ENCODE assay signal across 8 cellular contexts in the genomic region with DNA sequence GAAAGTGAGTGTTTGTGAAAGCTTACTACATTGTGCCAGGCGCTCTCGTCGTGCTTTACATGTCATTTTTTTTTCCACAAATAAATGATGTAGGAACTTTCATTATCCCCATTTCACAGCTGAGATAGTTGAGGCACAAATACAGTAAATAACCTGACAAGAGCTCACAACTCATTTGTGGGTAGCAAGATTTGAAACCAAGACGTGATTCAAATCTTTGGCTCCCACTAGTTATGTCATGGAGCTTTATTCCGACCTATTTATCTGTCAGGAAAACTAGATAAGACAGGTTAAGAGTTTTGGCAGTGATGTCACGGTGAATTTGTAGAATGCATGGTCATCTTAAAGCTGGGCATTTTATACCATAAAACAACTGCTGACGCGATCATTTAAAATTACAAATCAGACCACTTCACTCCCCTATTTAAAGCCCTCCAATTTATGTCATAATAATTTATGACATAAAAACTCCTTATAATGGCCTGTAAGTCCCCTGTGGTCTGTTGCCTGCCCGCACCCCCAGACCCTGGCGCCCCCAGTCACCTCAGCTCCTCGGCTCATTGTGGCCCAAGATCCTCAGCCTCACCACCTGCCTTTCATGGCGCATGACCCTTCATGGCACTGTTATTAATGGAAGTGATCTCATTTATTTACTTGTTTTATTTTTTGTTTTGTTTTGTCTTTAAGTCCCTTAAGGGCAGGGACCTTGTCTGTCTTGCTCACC. TPM values are rescaled to one million over a fixed set of nuclear protein-coding genes. Genes with fewer than 3 reads are reported as not detected.
DNase-seq lines count a peak whose midpoint lies in the region; ATAC-seq, FAIRE-seq and TF ChIP-seq lines count a peak whose summit lies in the region.

No MANE protein-coding gene starts in this region.

- 17% methylated on average over 12 of the region's 12 CpGs for WGBS in HepG2 (ENCODE audit: low lambda C conversion rate)

- H3K27me3 ChIP-seq in HCT116 (ENCODE audit: insufficient read depth, low read length) (no peaks in the 10 kb centered on the region), adipocyte (replicated peaks; ENCODE audit: control insufficient read depth, insufficient read depth, low read length) (no peaks in the 10 kb centered on the region), HepG2 (ENCODE audit: control insufficient read depth in 1 of 2, insufficient read depth in 2 of 2, low read length in 2 of 2) (no peaks in the 10 kb centered on the region), upper lobe of right lung (no peaks in the 10 kb centered on the region)

- TF ChIP-seq CTCF in C4-2B (conservative IDR thresholded peaks at IDR 0.05): no peak
- TF ChIP-seq CTCF in HCT116 (IDR thresholded peaks at IDR 0.05 in 2 of 3, conservative IDR thresholded peaks at IDR 0.05 in 1 of 3; ENCODE audit: borderline replicate concordance in 1 of 3, insufficient read depth in 1 of 3, low read depth in 2 of 3, low read length in 2 of 3): no peak
- TF ChIP-seq CTCF in HepG2 (CRISPR knock-in tag; IDR thresholded peaks at IDR 0.05): no peak
- TF ChIP-seq CTCF in upper lobe of right lung (IDR thresholded peaks at IDR 0.05): no peak

- H3K79me2 ChIP-seq in HCT116 (ENCODE audit: insufficient read depth, low read length) (peaks cover 43% of the 10 kb centered on the region), HepG2 (ENCODE audit: insufficient read depth, low read length) (peaks cover 38% of the 10 kb centered on the region)

- H3K4me3 ChIP-seq in HCT116 (replicated peaks in 1 of 2; ENCODE audit: low read depth in 1 of 2, low read length in 2 of 2) (peak overlapping the region; percentile 70 to 85), adipocyte (ENCODE audit: low read length) (peak overlapping the region; percentile 94), HepG2 (replicated peaks in 1 of 3; ENCODE audit: insufficient read depth in 1 of 3, low read depth in 2 of 3, low read length in 3 of 3) (peak overlapping the region; percentile 91 to 93 (median 92)), upper lobe of right lung (peak overlapping the region; percentile 96)

- no peak for TF ChIP-seq POLR2A in HCT116 (IDR thresholded peaks at IDR 0.05; ENCODE audit: borderline replicate concordance, extremely low read depth, insufficient read depth, insufficient read length)
- no peak for TF ChIP-seq POLR2A in HepG2 (IDR thresholded peaks at IDR 0.05; ENCODE audit: insufficient read depth in 1 of 2, low read depth in 2 of 2, low read length in 2 of 2)

- H3K4me2 ChIP-seq in HCT116 (ENCODE audit: low read length) (peak overlapping the region; percentile 77), HepG2 (ENCODE audit: low read depth, low read length) (peak overlapping the region; percentile 88)

- DNase-seq in HCT116 (ENCODE audit: low read depth, low spot score): no peak
- DNase-seq in adipocyte (ENCODE audit: low read depth): no peak
- DNase-seq in HepG2 (ENCODE audit: low spot score): no peak
- DNase-seq in upper lobe of right lung: no peak
- no peak for DNase-seq in NCI-H2107 treated with DMSO at 0.1 percent for 48 hours (lab: John Stamatoyannopoulos, UW; ENCODE audit: unreplicated experiment)
- DNase-seq in mucosa of gallbladder (ENCODE audit: low spot score): no peak
- DNase-seq in stimulated activated CD4-positive, alpha-beta T cell treated with anti-CD3 and anti-CD28 coated beads, Interleukin-12 subunit alpha, Interleukin-12 subunit beta, amount 100 ng/mL, for 4 hours: no peak

- in situ Hi-C loops in HepG2 (cut with HindIII; ENCODE audit: extremely low pct_ligation_motif_present, low pct_unique_long_range_greater_than_20kb): no loop called here

- H3K27ac ChIP-seq in C4-2B (peak overlapping the region; percentile 94), HCT116 (ENCODE audit: low read depth, low read length) (peak overlapping the region; percentile 0; the same call in 1 of the 2 replicates), HepG2 (ENCODE audit: extremely low read length, insufficient read depth, low read length) (peak overlapping the region; percentile 98), upper lobe of right lung (peak overlapping the region; percentile 100)

- RAD21 ChIA-PET in HCT116 (lab: Charles Lee; ENCODE audit: low non-redundant PET in 1 of 2, low total read pairs in 2 of 2, uncharacterized antibody in 2 of 2, unreplicated experiment in 2 of 2): no interaction called here

- intact Hi-C loops in HCT116 (cut with micrococcal nuclease) (loop anchor here (5.0 to 10.0 kb wide), 3 partner anchors 53 to 480 kb away; a partner anchor contains a TSS), HepG2 (cut with micrococcal nuclease; ENCODE audit: unreplicated experiment) (loop anchor here (1.0 to 2.0 kb wide), 3 partner anchors 10 to 105 kb away; a partner anchor contains a TSS), upper lobe of right lung (cut with DNase I) (loop anchor here (10.0 kb wide), 1 partner anchor 110 kb away; no protein-coding TSS in a partner anchor)

- TF ChIP-seq RAD21 in HCT116 (IDR thresholded peaks at IDR 0.05; ENCODE audit: low read depth) (no peak), HepG2 (CRISPR knock-in tag; IDR thresholded peaks at IDR 0.05) (no peak)

- CTCF ChIA-PET in HCT116 (lab: Charles Lee): interaction anchor here (1.9 kb wide), 1 partner anchor 10 kb away, joined by 7 read pairs; no protein-coding TSS in a partner anchor
- CTCF ChIA-PET in HepG2 (lab: Yijun Ruan, JAX; ENCODE audit: low intra/inter-chr PET ratio, low total read pairs): interaction anchor here (1.1 kb wide), 1 partner anchor 10 kb away, joined by 3 read pairs; no protein-coding TSS in a partner anchor

- H2AFZ ChIP-seq in HCT116 (ENCODE audit: low read depth, low read length, poor library complexity, severe bottlenecking): peak overlapping the region; percentile 28
- peak overlapping the region; percentile 32 for H2AFZ ChIP-seq in HepG2 (ENCODE audit: low read length)

- BruUV-seq in HCT116 (replicated peaks; lab: Mats Ljungman, UMichigan) (no TSS peak), HepG2 (replicated peaks; lab: Mats Ljungman, UMichigan) (TSS peak; percentile 76)

- no peak for FAIRE-seq in HepG2 (lab: Jason Lieb, UNC)

- TF ChIP-seq EP300 in HepG2 (IDR thresholded peaks at IDR 0.05; ENCODE audit: low read depth in 2 of 2, low read length in 2 of 2): no peak
- TF ChIP-seq EP300 in HepG2 (CRISPR knock-in tag; IDR thresholded peaks at IDR 0.05; ENCODE audit: borderline replicate concordance): no peak

- H3K4me1 ChIP-seq in HCT116 (ENCODE audit: control insufficient read depth in 1 of 2, insufficient read depth in 2 of 2, low read length in 2 of 2) (peaks cover 11 to 16% of the 10 kb centered on the region in 2 experiments; a peak in 3 of 4 replicates), adipocyte (ENCODE audit: control insufficient read depth, insufficient read depth, low read length) (peaks cover 23% of the 10 kb centered on the region), HepG2 (ENCODE audit: insufficient read depth, low read length) (peaks cover 49% of the 10 kb centered on the region), upper lobe of right lung (peaks cover 23% of the 10 kb centered on the region)

- H3K36me3 ChIP-seq in HCT116 (ENCODE audit: control insufficient read depth in 1 of 2, insufficient read depth in 2 of 2, low read length in 2 of 2) (peaks cover 4 to 9% of the 10 kb centered on the region in 2 experiments; a peak in 2 of 4 replicates), adipocyte (ENCODE audit: control insufficient read depth, insufficient read depth, low read length, severe bottlenecking) (peaks cover 9% of the 10 kb centered on the region), HepG2 (replicated peaks in 1 of 2; ENCODE audit: control insufficient read depth in 1 of 2, insufficient read depth in 2 of 2, low read length in 2 of 2) (peaks cover 7 to 9% of the 10 kb centered on the region in 2 experiments; a peak in 4 of 5 replicates), upper lobe of right lung (peaks cover 8% of the 10 kb centered on the region)

- no peaks in the 10 kb centered on the region for H3K9me2 ChIP-seq in HCT116 (ENCODE audit: insufficient read depth)

- H4K20me1 ChIP-seq in HCT116 (ENCODE audit: insufficient read depth): peaks cover 9% of the 10 kb centered on the region; the same call in 1 of the 2 replicates
- peaks cover 34% of the 10 kb centered on the region for H4K20me1 ChIP-seq in HepG2 (ENCODE audit: insufficient read depth, low read length)

- ATAC-seq in HCT116 (no peak), HepG2 (peak; percentile 3), upper lobe of right lung (no peak)

- H3K9ac ChIP-seq in HCT116 (ENCODE audit: low read length) (peak overlapping the region; percentile 87), adipocyte (ENCODE audit: low read length) (peak overlapping the region; percentile 98), HepG2 (ENCODE audit: insufficient read depth, low read depth, low read length) (peak overlapping the region; percentile 100)

- no peaks in the 10 kb centered on the region for H3K9me3 ChIP-seq in HCT116 (ENCODE audit: control insufficient read depth in 1 of 2, insufficient read depth in 1 of 2, low read depth in 1 of 2, low read length in 2 of 2)
- H3K9me3 ChIP-seq in adipocyte (ENCODE audit: control insufficient read depth, low read length): no peaks in the 10 kb centered on the region
- no peaks in the 10 kb centered on the region for H3K9me3 ChIP-seq in HepG2 (ENCODE audit: low read length)
- no peaks in the 10 kb centered on the region for H3K9me3 ChIP-seq in upper lobe of right lung

- POLR2A ChIA-PET in HCT116 (lab: Charles Lee) (interaction anchor here (1.5 kb wide), 1 partner anchor 10 kb away, joined by 5 read pairs; no protein-coding TSS in a partner anchor), HepG2 (lab: Yijun Ruan, JAX) (interaction anchor here (0.9 to 4.0 kb wide), 8 partner anchors 10 to 304 kb away, joined by 3 to 44 read pairs (median 9); a partner anchor contains a TSS)

RNA-seq across cellular contexts. Expression of a gene that starts 0.7 kb away (rescaled TPM):
- total RNA-seq in HCT116 (2021; ENCODE audit: unreplicated experiment) (54.7 TPM), HepG2 (2016; rRNA removed; fragmentation: Illumina TruSeq; extraction: Trizol) (41.1 and 79.4 TPM in 2 replicates), upper lobe of right lung (54.7 TPM), mucosa of gallbladder (53.1 TPM)
- polyA plus RNA-seq in HCT116 (2012): 14.1 and 17.0 TPM in 2 replicates
- total RNA-seq in HepG2 (2016; cell fraction: cytosol; rRNA removed; fragmentation: Illumina TruSeq; extraction: Trizol; ENCODE audit: low read depth): 3.0 and 3.5 TPM in 2 replicates
- total RNA-seq in HepG2 (2016; cell fraction: insoluble cytoplasmic fraction; rRNA removed; fragmentation: Illumina TruSeq; extraction: Trizol): 42.2 and 74.3 TPM in 2 replicates
- 14.5 and 17.5 TPM in 2 replicates for total RNA-seq in HepG2 (2016; cell fraction: membrane; rRNA removed; fragmentation: Illumina TruSeq; extraction: Trizol)
- 38.9 and 40.1 TPM in 2 replicates for total RNA-seq in HepG2 (2016; cell fraction: nucleus; rRNA removed; fragmentation: Illumina TruSeq; extraction: Trizol)
- polyA plus RNA-seq in HepG2 (2011; rRNA removed): 15.3 and 19.5 TPM in 2 replicates
- polyA plus RNA-seq in HepG2 (2011; cell fraction: cytosol; rRNA removed): 6.8 and 11.2 TPM in 2 replicates
- polyA plus RNA-seq in HepG2 (2011; cell fraction: nucleus; rRNA removed): 16.1 and 19.5 TPM in 2 replicates
- polyA plus RNA-seq in HepG2 (2012): 20.6 and 22.9 TPM in 2 replicates
- 1.2 and 1.3 TPM in 2 replicates for polyA plus RNA-seq in HepG2 (2016; cell fraction: cytosol; fragmentation: Illumina TruSeq; extraction: Trizol; ENCODE audit: low read depth)
- polyA plus RNA-seq in HepG2 (2016; cell fraction: insoluble cytoplasmic fraction; fragmentation: Illumina TruSeq; extraction: Trizol; ENCODE audit: low read depth): 47.3 and 52.5 TPM in 2 replicates
- 4.5 and 5.5 TPM in 2 replicates for polyA plus RNA-seq in HepG2 (2016; cell fraction: membrane; fragmentation: Illumina TruSeq; extraction: Trizol; ENCODE audit: low read depth)
- 35.4 and 37.7 TPM in 2 replicates for polyA plus RNA-seq in HepG2 (2016; cell fraction: nucleus; fragmentation: Illumina TruSeq; extraction: Trizol; ENCODE audit: insufficient read depth, low read depth)
- 21.1 and 37.0 TPM in 2 replicates for polyA minus RNA-seq in HepG2 (2011; rRNA and poly(A)+ RNA removed; ENCODE audit: low replicate concordance)
- polyA minus RNA-seq in HepG2 (2011; cell fraction: cytosol; rRNA and poly(A)+ RNA removed): 18.9 and 21.4 TPM in 2 replicates
- polyA minus RNA-seq in HepG2 (2011; cell fraction: nucleus; rRNA and poly(A)+ RNA removed): 58.4 and 65.5 TPM in 2 replicates

RNA-seq across cellular contexts. Expression of a gene that starts 32.2 kb away (rescaled TPM):
- total RNA-seq in HCT116 (2021; ENCODE audit: unreplicated experiment) (1.3 TPM), HepG2 (2016; rRNA removed; fragmentation: Illumina TruSeq; extraction: Trizol) (0.75 and 1.6 TPM in 2 replicates), upper lobe of right lung (3.1 TPM), mucosa of gallbladder (3.3 TPM)
- polyA plus RNA-seq in HCT116 (2012): 0.47 and 0.74 TPM in 2 replicates
- 0.18 and 0.40 TPM in 2 replicates for total RNA-seq in HepG2 (2016; cell fraction: cytosol; rRNA removed; fragmentation: Illumina TruSeq; extraction: Trizol; ENCODE audit: low read depth)
- total RNA-seq in HepG2 (2016; cell fraction: insoluble cytoplasmic fraction; rRNA removed; fragmentation: Illumina TruSeq; extraction: Trizol): 1.2 TPM in 2 replicates
- 0.69 and 0.93 TPM in 2 replicates for total RNA-seq in HepG2 (2016; cell fraction: membrane; rRNA removed; fragmentation: Illumina TruSeq; extraction: Trizol)
- total RNA-seq in HepG2 (2016; cell fraction: nucleus; rRNA removed; fragmentation: Illumina TruSeq; extraction: Trizol): 0.78 and 1.1 TPM in 2 replicates
- 0.25 and 0.47 TPM in 2 replicates for polyA plus RNA-seq in HepG2 (2011; rRNA removed)
- 0.17 and 0.27 TPM in 2 replicates for polyA plus RNA-seq in HepG2 (2011; cell fraction: cytosol; rRNA removed)
- 0.31 and 0.80 TPM in 2 replicates for polyA plus RNA-seq in HepG2 (2011; cell fraction: nucleus; rRNA removed)
- polyA plus RNA-seq in HepG2 (2012): 0.39 and 0.67 TPM in 2 replicates
- 0.05 and 0.12 TPM in 2 replicates for polyA plus RNA-seq in HepG2 (2016; cell fraction: cytosol; fragmentation: Illumina TruSeq; extraction: Trizol; ENCODE audit: low read depth)
- 1.0 and 1.3 TPM in 2 replicates for polyA plus RNA-seq in HepG2 (2016; cell fraction: insoluble cytoplasmic fraction; fragmentation: Illumina TruSeq; extraction: Trizol; ENCODE audit: low read depth)
- polyA plus RNA-seq in HepG2 (2016; cell fraction: membrane; fragmentation: Illumina TruSeq; extraction: Trizol; ENCODE audit: low read depth): 0.16 and 0.18 TPM in 2 replicates
- polyA plus RNA-seq in HepG2 (2016; cell fraction: nucleus; fragmentation: Illumina TruSeq; extraction: Trizol; ENCODE audit: insufficient read depth, low read depth): 1.2 and 2.7 TPM in 2 replicates
- 0.54 TPM in 1 of 2 replicates, not detected in the other for polyA minus RNA-seq in HepG2 (2011; rRNA and poly(A)+ RNA removed; ENCODE audit: low replicate concordance)
- polyA minus RNA-seq in HepG2 (2011; cell fraction: cytosol; rRNA and poly(A)+ RNA removed): 0.20 TPM in 1 of 2 replicates, not detected in the other
- 1.0 and 1.7 TPM in 2 replicates for polyA minus RNA-seq in HepG2 (2011; cell fraction: nucleus; rRNA and poly(A)+ RNA removed)

RNA-seq across cellular contexts. Expression of a gene that starts 54.9 kb away (rescaled TPM):
- 11.5 TPM for total RNA-seq in HCT116 (2021; ENCODE audit: unreplicated experiment)
- 4.5 and 6.8 TPM in 2 replicates for polyA plus RNA-seq in HCT116 (2012)
- total RNA-seq in HepG2 (2016; rRNA removed; fragmentation: Illumina TruSeq; extraction: Trizol): 6.8 and 7.7 TPM in 2 replicates
- 1.2 and 1.4 TPM in 2 replicates for total RNA-seq in HepG2 (2016; cell fraction: cytosol; rRNA removed; fragmentation: Illumina TruSeq; extraction: Trizol; ENCODE audit: low read depth)
- 6.5 and 8.1 TPM in 2 replicates for total RNA-seq in HepG2 (2016; cell fraction: insoluble cytoplasmic fraction; rRNA removed; fragmentation: Illumina TruSeq; extraction: Trizol)
- total RNA-seq in HepG2 (2016; cell fraction: membrane; rRNA removed; fragmentation: Illumina TruSeq; extraction: Trizol): 2.0 and 4.0 TPM in 2 replicates
- 14.6 and 16.7 TPM in 2 replicates for total RNA-seq in HepG2 (2016; cell fraction: nucleus; rRNA removed; fragmentation: Illumina TruSeq; extraction: Trizol)
- 7.4 and 8.2 TPM in 2 replicates for polyA plus RNA-seq in HepG2 (2011; rRNA removed)
- polyA plus RNA-seq in HepG2 (2011; cell fraction: cytosol; rRNA removed): 2.5 and 3.3 TPM in 2 replicates
- polyA plus RNA-seq in HepG2 (2011; cell fraction: nucleus; rRNA removed): 17.7 and 22.3 TPM in 2 replicates
- 6.7 and 8.0 TPM in 2 replicates for polyA plus RNA-seq in HepG2 (2012)
- polyA plus RNA-seq in HepG2 (2016; cell fraction: cytosol; fragmentation: Illumina TruSeq; extraction: Trizol; ENCODE audit: low read depth): 0.31 and 0.35 TPM in 2 replicates
- polyA plus RNA-seq in HepG2 (2016; cell fraction: insoluble cytoplasmic fraction; fragmentation: Illumina TruSeq; extraction: Trizol; ENCODE audit: low read depth): 5.8 and 6.2 TPM in 2 replicates
- 0.92 and 1.2 TPM in 2 replicates for polyA plus RNA-seq in HepG2 (2016; cell fraction: membrane; fragmentation: Illumina TruSeq; extraction: Trizol; ENCODE audit: low read depth)
- polyA plus RNA-seq in HepG2 (2016; cell fraction: nucleus; fragmentation: Illumina TruSeq; extraction: Trizol; ENCODE audit: insufficient read depth, low read depth): 17.5 and 23.0 TPM in 2 replicates
- polyA minus RNA-seq in HepG2 (2011; rRNA and poly(A)+ RNA removed; ENCODE audit: low replicate concordance): 4.0 and 5.4 TPM in 2 replicates
- 4.9 and 5.1 TPM in 2 replicates for polyA minus RNA-seq in HepG2 (2011; cell fraction: cytosol; rRNA and poly(A)+ RNA removed)
- polyA minus RNA-seq in HepG2 (2011; cell fraction: nucleus; rRNA and poly(A)+ RNA removed): 29.6 and 37.4 TPM in 2 replicates
- total RNA-seq in upper lobe of right lung: 18.9 TPM
- 17.9 TPM for total RNA-seq in mucosa of gallbladder

Comparison
In these comparisons a context has a peak if more than half of its experiments do, and no peak if none do; other contexts are left out.
1. H3K27ac ChIP-seq: peak in every context shown above with its lines; median percentile 100 in upper lobe of right lung; 98 in HepG2; 94 in C4-2B; 0 in HCT116.